ENCODE assay signal across 8 cellular contexts in genomic region chr5:122844136-122844915, GRCh38. TPM values are rescaled to one million over a fixed set of nuclear protein-coding genes. Genes with fewer than 3 reads are reported as not detected.
A peak's percentile ranks its signal among the peaks of the same experiment; 100 is the strongest.
DNase-seq lines count a peak whose midpoint lies in the region; TF ChIP-seq lines count a peak whose summit lies in the region.

No MANE protein-coding gene starts in this region.

- H3K36me3 ChIP-seq in OCI-LY3 (replicated peaks; ENCODE audit: low read depth, low read length), result no peaks in the 10 kb centered on the region
- H3K36me3 ChIP-seq in endodermal cell (ENCODE audit: control insufficient read depth, insufficient read depth, low read length), result no peaks in the 10 kb centered on the region

- intact Hi-C loops in activated naive CD4-positive, alpha-beta T cell treated with anti-CD3 and anti-CD28 coated beads for 36 hours (cut with micrococcal nuclease), result loop anchor here (2.0 to 10.0 kb wide), 3 partner anchors 38 to 880 kb away; partner anchors contain the start of gene SRFBP1

- DNase-seq in activated naive CD4-positive, alpha-beta T cell treated with anti-CD3 and anti-CD28 coated beads for 36 hours, result peak; percentile 12
- DNase-seq in activated naive CD4-positive, alpha-beta T cell treated with anti-CD3 and anti-CD28 coated beads, Interleukin-2, amount 50 U/mL, for 16 hours, result no peak
- DNase-seq in endodermal cell (peak; percentile 64), myocyte (ENCODE audit: low read depth) (peak; percentile 5), ureter (ENCODE audit: low spot score) (no peak)
- no peak for DNase-seq in stimulated activated CD4-positive, alpha-beta T cell treated with anti-CD3 and anti-CD28 coated beads, Interleukin-4, amount 100 ng/mL, for 4 hours
- no peak for DNase-seq in stimulated activated CD4-positive, alpha-beta T cell treated with anti-CD3 and anti-CD28 coated beads, Interleukin-1b, Interleukin-23, amount 100 ng/mL, for 48 hours

- peak overlapping the region; percentile 23; the same call in 1 of the 2 replicates for H3K27ac ChIP-seq in OCI-LY3 (ENCODE audit: low read length)
- H3K27ac ChIP-seq in endodermal cell (ENCODE audit: low read depth, low read length), result no peak overlapping the region

- peak overlapping the region; percentile 79 for H3K4me3 Mint-ChIP-seq in activated naive CD4-positive, alpha-beta T cell treated with anti-CD3 and anti-CD28 coated beads for 36 hours
- peak overlapping the region; percentile 80 for H3K4me3 Mint-ChIP-seq in endodermal cell

- H3K4me1 ChIP-seq in OCI-LY3 (ENCODE audit: low read length) (peaks cover 14% of the 10 kb centered on the region), endodermal cell (ENCODE audit: control insufficient read depth, insufficient read depth, low read length) (peaks cover 12% of the 10 kb centered on the region)

- no peaks in the 10 kb centered on the region for H3K79me2 ChIP-seq in OCI-LY3 (ENCODE audit: low read length)

- no peak for TF ChIP-seq CTCF in OCI-LY3 (IDR thresholded peaks at IDR 0.05; ENCODE audit: low read depth, low read length)
- TF ChIP-seq CTCF in endodermal cell (conservative IDR thresholded peaks at IDR 0.05), result no peak

- H3K27me3 ChIP-seq in OCI-LY3 (ENCODE audit: low read depth, low read length), result no peaks in the 10 kb centered on the region
- no peaks in the 10 kb centered on the region for H3K27me3 ChIP-seq in endodermal cell (ENCODE audit: control insufficient read depth, insufficient read depth, low read length, poor library complexity, severe bottlenecking)

- H3K9ac ChIP-seq in OCI-LY3 (ENCODE audit: low read length), result peak overlapping the region; percentile 85
- H3K9ac ChIP-seq in endodermal cell (ENCODE audit: extremely low read depth, low read length, poor library complexity, severe bottlenecking), result peak overlapping the region; percentile 66

- H3K36me3 Mint-ChIP-seq in activated naive CD4-positive, alpha-beta T cell treated with anti-CD3 and anti-CD28 coated beads for 36 hours (ENCODE audit: low read depth), result no peaks in the 10 kb centered on the region
- H3K36me3 Mint-ChIP-seq in endodermal cell (ENCODE audit: low read depth), result peaks cover 2% of the 10 kb centered on the region

- H4K20me1 ChIP-seq in OCI-LY3 (ENCODE audit: insufficient read depth, low read length), result no peaks in the 10 kb centered on the region

- peaks cover 16% of the 10 kb centered on the region for H3K4me1 Mint-ChIP-seq in activated naive CD4-positive, alpha-beta T cell treated with anti-CD3 and anti-CD28 coated beads for 36 hours (ENCODE audit: low read depth)
- H3K4me1 Mint-ChIP-seq in endodermal cell, result peaks cover 27% of the 10 kb centered on the region

- peak overlapping the region; percentile 96 for H3K4me2 ChIP-seq in OCI-LY3 (ENCODE audit: low read length)

- H3K27me3 Mint-ChIP-seq in activated naive CD4-positive, alpha-beta T cell treated with anti-CD3 and anti-CD28 coated beads for 36 hours (ENCODE audit: low read depth), result peaks cover 5% of the 10 kb centered on the region
- H3K27me3 Mint-ChIP-seq in endodermal cell (ENCODE audit: insufficient read depth), result peaks cover 16% of the 10 kb centered on the region

- CTCF ChIA-PET in activated naive CD4-positive, alpha-beta T cell treated with anti-CD3 and anti-CD28 coated beads for 36 hours (lab: Charles Lee), result interaction anchor here (1.0 kb wide), 1 partner anchor 140 kb away, joined by 3 read pairs; no protein-coding TSS in a partner anchor

- WGBS in endodermal cell (ENCODE audit: insufficient coverage in 1 of 2, insufficient read length in 1 of 2), 2 experiments, result 78 to 84% methylated on average over 20 to 22 of the region's 22 CpGs

- no peaks in the 10 kb centered on the region for H3K9me3 Mint-ChIP-seq in activated naive CD4-positive, alpha-beta T cell treated with anti-CD3 and anti-CD28 coated beads for 36 hours
- peaks cover 2% of the 10 kb centered on the region for H3K9me3 Mint-ChIP-seq in endodermal cell

- peak overlapping the region; percentile 84 for H2AFZ ChIP-seq in OCI-LY3 (ENCODE audit: low read depth, low read length)

- no peak overlapping the region for H3K27ac Mint-ChIP-seq in activated naive CD4-positive, alpha-beta T cell treated with anti-CD3 and anti-CD28 coated beads for 36 hours
- peak overlapping the region; percentile 82 for H3K27ac Mint-ChIP-seq in endodermal cell

- H3K9me3 ChIP-seq in OCI-LY3 (ENCODE audit: insufficient read depth, low read length), result no peaks in the 10 kb centered on the region
- H3K9me3 ChIP-seq in endodermal cell (ENCODE audit: control insufficient read depth, low read length), result no peaks in the 10 kb centered on the region

- H3K4me3 ChIP-seq in OCI-LY3 (ENCODE audit: low read length) (peak overlapping the region; percentile 92), endodermal cell (ENCODE audit: low read length) (peak overlapping the region; percentile 84)

RNA-seq across cellular contexts. Expression of gene SNX24, which starts 1.1 kb away (rescaled TPM):
- total RNA-seq in activated naive CD4-positive, alpha-beta T cell treated with anti-CD3 and anti-CD28 coated beads for 36 hours, result 1 to 10 TPM; 2.2 to 2.3 TPM
- total RNA-seq in endodermal cell, result 10 to 100 TPM; 39.4 to 56.2 TPM
- polyA plus RNA-seq in endodermal cell (2013, experiment 1 of 2), result 22.2 TPM
- polyA plus RNA-seq in endodermal cell (2013, experiment 2 of 2), result 25.9 TPM
- total RNA-seq in myocyte, result 12.7 and 15.7 TPM in 2 replicates
- polyA plus RNA-seq in myocyte (2012), result 15.8 TPM
- total RNA-seq in ureter, result 19.5 TPM

Comparison
In these comparisons a context has a peak if more than half of its experiments do, and no peak if none do; other contexts are left out.
1. DNase-seq: peak in activated naive CD4-positive, alpha-beta T cell treated with anti-CD3 and anti-CD28 coated beads for 36 hours (single experiment), endodermal cell (single experiment) and myocyte (single experiment); none in activated naive CD4-positive, alpha-beta T cell treated with anti-CD3 and anti-CD28 coated beads, Interleukin-2, amount 50 U/mL, for 16 hours (single experiment), ureter (single experiment), stimulated activated CD4-positive, alpha-beta T cell treated with anti-CD3 and anti-CD28 coated beads, Interleukin-4, amount 100 ng/mL, for 4 hours (0 of 2) and stimulated activated CD4-positive, alpha-beta T cell treated with anti-CD3 and anti-CD28 coated beads, Interleukin-1b, Interleukin-23, amount 100 ng/mL, for 48 hours (single experiment).